8 cellular contexts compared by ENCODE assay signal in the genomic region with DNA sequence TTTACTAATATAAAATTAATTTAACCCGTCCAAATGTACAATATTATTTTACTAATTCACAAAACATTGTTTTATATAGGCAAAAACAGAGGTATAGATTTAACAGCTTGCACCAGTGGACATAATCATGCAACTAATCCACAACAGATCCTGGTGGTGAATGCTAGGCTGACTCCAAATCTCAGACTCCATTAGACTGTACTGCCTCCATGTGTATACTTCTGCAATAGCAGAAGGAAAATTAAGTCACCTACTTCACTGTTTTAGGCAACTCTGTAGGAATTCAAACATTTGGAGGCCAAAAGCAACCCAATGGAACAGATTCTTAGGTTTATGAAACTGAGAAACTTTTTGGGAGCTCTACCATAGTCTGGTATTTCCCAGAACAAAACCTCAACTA. TPM values are rescaled to one million over a fixed set of nuclear protein-coding genes. Genes with fewer than 3 reads are reported as not detected.
A peak's percentile ranks its signal among the peaks of the same experiment; 100 is the strongest.
DNase-seq lines count a peak whose midpoint lies in the region; ATAC-seq, FAIRE-seq and TF ChIP-seq lines count a peak whose summit lies in the region.

No MANE protein-coding gene starts in this region.

- ATAC-seq in A549 (peak; percentile 70 to 87; a peak in 5 of 6 replicates), HG02938 (IDR thresholded peaks at IDR 0.05; ENCODE audit: unreplicated experiment) (peak; percentile 81), esophagus mucosa (peak; percentile 80), sciatic nerve (peak; percentile 72)

- no peaks in the 10 kb centered on the region for H3K9me2 ChIP-seq in OCI-LY7 (ENCODE audit: insufficient read depth, low read length)

- peak; percentile 8 to 53 for DNase-seq in A549 (ENCODE audit: low read depth in 1 of 2, low spot score in 1 of 2)
- DNase-seq in GM04503 (ENCODE audit: low read depth) = peak; percentile 20
- peak; percentile 32 for DNase-seq in OCI-LY7 (ENCODE audit: low spot score)
- no peak for DNase-seq in sciatic nerve (ENCODE audit: low spot score)
- no peak for DNase-seq in NCI-H2081 (lab: John Stamatoyannopoulos, UW)
- no peak for DNase-seq in activated CD4-positive, alpha-beta T cell treated with anti-CD3 and anti-CD28 coated beads for 1 hour

- H3K36me3 ChIP-seq in OCI-LY7 (ENCODE audit: insufficient read depth, low read length) = no peaks in the 10 kb centered on the region

- BruUV-seq in OCI-LY7 (replicated peaks; lab: Mats Ljungman, UMichigan) = no TSS peak

- peak; percentile 58 to 69; a peak in 4 of 5 replicates for TF ChIP-seq RAD21 in A549 (conservative IDR thresholded peaks at IDR 0.05 in 1 of 2, IDR thresholded peaks at IDR 0.05 in 1 of 2)

- no peak overlapping the region for H2AFZ ChIP-seq in OCI-LY7 (ENCODE audit: low read length)

- no peak for TF ChIP-seq POLR2A in A549 (IDR thresholded peaks at IDR 0.05; ENCODE audit: low read length)

- 3% methylated on average over 1 of the region's 1 CpG for WGBS in A549 (ENCODE audit: missing lambda C conversion rate)

- H4K20me1 ChIP-seq in OCI-LY7 (ENCODE audit: insufficient read depth, low read length) = no peaks in the 10 kb centered on the region

- H3K4me1 ChIP-seq in A549 (no peaks in the 10 kb centered on the region), OCI-LY7 (ENCODE audit: insufficient read depth, low read length, poor library complexity, severe bottlenecking) (no peaks in the 10 kb centered on the region)

- no peaks in the 10 kb centered on the region for H3K79me2 ChIP-seq in OCI-LY7 (ENCODE audit: insufficient read depth, low read depth, low read length)

- no peak overlapping the region for H3K4me2 ChIP-seq in A549
- no peak overlapping the region for H3K4me2 ChIP-seq in OCI-LY7 (ENCODE audit: low read length)

- CTCF ChIA-PET in A549 (lab: Yijun Ruan, JAX) = interaction anchor here (0.7 to 1.4 kb wide), 10 partner anchors 13 to 362 kb away, joined by 3 to 5 read pairs (median 4); no protein-coding TSS in a partner anchor
- CTCF ChIA-PET in OCI-LY7 (lab: Charles Lee; ENCODE audit: unreplicated experiment) = no interaction called here

- FAIRE-seq in A549 (lab: Jason Lieb, UNC) = no peak

- no peak for TF ChIP-seq EP300 in A549 (IDR thresholded peaks at IDR 0.05)

- TF ChIP-seq CTCF in A549 (IDR thresholded peaks at IDR 0.05) = peak; percentile 53
- TF ChIP-seq CTCF in OCI-LY7 (conservative IDR thresholded peaks at IDR 0.05; ENCODE audit: low read length) = peak; percentile 65

- POLR2A ChIA-PET in A549 (lab: Yijun Ruan, JAX) = no interaction called here
- POLR2A ChIA-PET in OCI-LY7 (lab: Charles Lee) = no interaction called here

- intact Hi-C loops in OCI-LY7 (cut with micrococcal nuclease; ENCODE audit: unreplicated experiment) = no loop called here
- intact Hi-C loops in sciatic nerve (cut with DNase I) = no loop called here

- no peaks in the 10 kb centered on the region for H3K9me3 ChIP-seq in A549
- no peaks in the 10 kb centered on the region for H3K9me3 ChIP-seq in OCI-LY7 (ENCODE audit: low read length)

- H3K27ac ChIP-seq in A549 = no peak overlapping the region
- H3K27ac ChIP-seq in OCI-LY7 (ENCODE audit: low read depth, low read length, poor library complexity, severe bottlenecking) = no peak overlapping the region

- H3K4me3 ChIP-seq in A549 = no peak overlapping the region
- no peak overlapping the region for H3K4me3 ChIP-seq in OCI-LY7 (ENCODE audit: low read depth, low read length, poor library complexity, severe bottlenecking)

TF ChIP-seq in A549, 52 proteins besides CTCF, POLR2A, EP300 and RAD21:
- TF ChIP-seq SMC3 (IDR thresholded peaks at IDR 0.05) (peak; percentile 43; the same call in 2 of the 3 replicates), CBX2 (IDR thresholded peaks at IDR 0.05; ENCODE audit: borderline replicate concordance, low read depth) (no peak)

RNA-seq across cellular contexts. Expression of a gene that starts 30.0 kb away (rescaled TPM):
- polyA plus RNA-seq in A549 (2011; rRNA removed) = 0.94 and 1.1 TPM in 2 replicates
- polyA plus RNA-seq in A549 (2012; cell fraction: cytosol; rRNA removed) = 0.32 and 0.39 TPM in 2 replicates
- 0.05 and 0.10 TPM in 2 replicates for polyA plus RNA-seq in A549 (2012; cell fraction: nucleus; rRNA removed)
- polyA plus RNA-seq in A549 (2017; fragmentation: RNase III; extraction: RNeasy Plus Mini Kit Qiagen cat#74134 plus additional on column Dnase treatment) = 0.42 to 1.1 TPM (median 0.93 TPM) in 3 replicates
- polyA minus RNA-seq in A549 (2011; rRNA and poly(A)+ RNA removed) = 0.25 and 0.44 TPM in 2 replicates
- 0.15 and 0.60 TPM in 2 replicates for total RNA-seq in OCI-LY7 (2014; rRNA removed; shearing (Covaris generic))
- total RNA-seq in OCI-LY7 (2022) = 1.8 and 2.1 TPM in 2 replicates
- not detected for total RNA-seq in esophagus mucosa
- 2.3 TPM for total RNA-seq in sciatic nerve

RNA-seq across cellular contexts. Expression of a gene that starts 39.7 kb away (rescaled TPM):
- 27.0 and 30.0 TPM in 2 replicates for polyA plus RNA-seq in A549 (2011; rRNA removed)
- polyA plus RNA-seq in A549 (2012; cell fraction: cytosol; rRNA removed) = 12.6 and 15.7 TPM in 2 replicates
- polyA plus RNA-seq in A549 (2012; cell fraction: nucleus; rRNA removed) = 7.3 and 11.4 TPM in 2 replicates
- 32.4 to 33.6 TPM (median 32.8 TPM) in 3 replicates for polyA plus RNA-seq in A549 (2017; fragmentation: RNase III; extraction: RNeasy Plus Mini Kit Qiagen cat#74134 plus additional on column Dnase treatment)
- 31.9 and 34.6 TPM in 2 replicates for polyA minus RNA-seq in A549 (2011; rRNA and poly(A)+ RNA removed)
- total RNA-seq in OCI-LY7 (2014; rRNA removed; shearing (Covaris generic)) = 20.9 and 23.3 TPM in 2 replicates
- 21.1 and 21.6 TPM in 2 replicates for total RNA-seq in OCI-LY7 (2022)
- 14.7 TPM for total RNA-seq in esophagus mucosa
- total RNA-seq in sciatic nerve = 4.2 TPM

Comparison
In these comparisons a context has a peak if more than half of its experiments do, and no peak if none do; other contexts are left out.
1. DNase-seq: peak in A549 (2 of 2), GM04503 (single experiment) and OCI-LY7 (single experiment); none in sciatic nerve (single experiment), NCI-H2081 (0 of 2) and activated CD4-positive, alpha-beta T cell treated with anti-CD3 and anti-CD28 coated beads for 1 hour (single experiment).
2. Peak in every context shown above with its lines, with median percentiles within 50 percentile points of each other: ATAC-seq.